Comparison of ENCODE assay signal across 2 cellular contexts in genomic region chr6:110826236-110827129, GRCh38.
TF ChIP-seq lines count a peak whose summit lies in the region.

No MANE protein-coding gene starts in this region.

TF ChIP-seq in GM12878, 131 proteins besides CTCF, POLR2A, EP300 and RAD21 (continued from another document):
- TF ChIP-seq NBN (IDR thresholded peaks at IDR 0.05) (no peak), CEBPB (IDR thresholded peaks at IDR 0.05; ENCODE audit: borderline replicate concordance in 1 of 2, low read depth in 2 of 2, low read length in 2 of 2) (no peak), WRNIP1 (IDR thresholded peaks at IDR 0.05; ENCODE audit: borderline replicate concordance, low read depth, low read length) (no peak), ZNF622 (IDR thresholded peaks at IDR 0.05) (no peak), NR2F1 (conservative IDR thresholded peaks at IDR 0.05) (no peak), SIN3A (IDR thresholded peaks at IDR 0.05; ENCODE audit: low read depth, low read length) (no peak), EGR1 (IDR thresholded peaks at IDR 0.05; ENCODE audit: borderline replicate concordance in 1 of 2, low read depth in 2 of 2, low read length in 2 of 2) (no peak), HDAC2 (IDR thresholded peaks at IDR 0.05) (no peak), ZSCAN29 (IDR thresholded peaks at IDR 0.05) (no peak), CBFB (IDR thresholded peaks at IDR 0.05; ENCODE audit: low read depth) (no peak)
- TF ChIP-seq, protein P1, sequence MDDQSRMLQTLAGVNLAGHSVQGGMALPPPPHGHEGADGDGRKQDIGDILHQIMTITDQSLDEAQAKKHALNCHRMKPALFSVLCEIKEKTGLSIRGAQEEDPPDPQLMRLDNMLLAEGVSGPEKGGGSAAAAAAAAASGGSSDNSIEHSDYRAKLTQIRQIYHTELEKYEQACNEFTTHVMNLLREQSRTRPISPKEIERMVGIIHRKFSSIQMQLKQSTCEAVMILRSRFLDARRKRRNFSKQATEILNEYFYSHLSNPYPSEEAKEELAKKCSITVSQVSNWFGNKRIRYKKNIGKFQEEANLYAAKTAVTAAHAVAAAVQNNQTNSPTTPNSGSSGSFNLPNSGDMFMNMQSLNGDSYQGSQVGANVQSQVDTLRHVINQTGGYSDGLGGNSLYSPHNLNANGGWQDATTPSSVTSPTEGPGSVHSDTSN (IDR thresholded peaks at IDR 0.05; ENCODE audit: insufficient replicate concordance, low read depth, low read length), result no peak
- TF ChIP-seq, protein P2, sequence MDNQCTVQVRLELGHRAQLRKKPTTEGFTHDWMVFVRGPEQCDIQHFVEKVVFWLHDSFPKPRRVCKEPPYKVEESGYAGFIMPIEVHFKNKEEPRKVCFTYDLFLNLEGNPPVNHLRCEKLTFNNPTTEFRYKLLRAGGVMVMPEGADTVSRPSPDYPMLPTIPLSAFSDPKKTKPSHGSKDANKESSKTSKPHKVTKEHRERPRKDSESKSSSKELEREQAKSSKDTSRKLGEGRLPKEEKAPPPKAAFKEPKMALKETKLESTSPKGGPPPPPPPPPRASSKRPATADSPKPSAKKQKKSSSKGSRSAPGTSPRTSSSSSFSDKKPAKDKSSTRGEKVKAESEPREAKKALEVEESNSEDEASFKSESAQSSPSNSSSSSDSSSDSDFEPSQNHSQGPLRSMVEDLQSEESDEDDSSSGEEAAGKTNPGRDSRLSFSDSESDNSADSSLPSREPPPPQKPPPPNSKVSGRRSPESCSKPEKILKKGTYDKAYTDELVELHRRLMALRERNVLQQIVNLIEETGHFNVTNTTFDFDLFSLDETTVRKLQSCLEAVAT (IDR thresholded peaks at IDR 0.05), result no peak
- TF ChIP-seq, protein P3, sequence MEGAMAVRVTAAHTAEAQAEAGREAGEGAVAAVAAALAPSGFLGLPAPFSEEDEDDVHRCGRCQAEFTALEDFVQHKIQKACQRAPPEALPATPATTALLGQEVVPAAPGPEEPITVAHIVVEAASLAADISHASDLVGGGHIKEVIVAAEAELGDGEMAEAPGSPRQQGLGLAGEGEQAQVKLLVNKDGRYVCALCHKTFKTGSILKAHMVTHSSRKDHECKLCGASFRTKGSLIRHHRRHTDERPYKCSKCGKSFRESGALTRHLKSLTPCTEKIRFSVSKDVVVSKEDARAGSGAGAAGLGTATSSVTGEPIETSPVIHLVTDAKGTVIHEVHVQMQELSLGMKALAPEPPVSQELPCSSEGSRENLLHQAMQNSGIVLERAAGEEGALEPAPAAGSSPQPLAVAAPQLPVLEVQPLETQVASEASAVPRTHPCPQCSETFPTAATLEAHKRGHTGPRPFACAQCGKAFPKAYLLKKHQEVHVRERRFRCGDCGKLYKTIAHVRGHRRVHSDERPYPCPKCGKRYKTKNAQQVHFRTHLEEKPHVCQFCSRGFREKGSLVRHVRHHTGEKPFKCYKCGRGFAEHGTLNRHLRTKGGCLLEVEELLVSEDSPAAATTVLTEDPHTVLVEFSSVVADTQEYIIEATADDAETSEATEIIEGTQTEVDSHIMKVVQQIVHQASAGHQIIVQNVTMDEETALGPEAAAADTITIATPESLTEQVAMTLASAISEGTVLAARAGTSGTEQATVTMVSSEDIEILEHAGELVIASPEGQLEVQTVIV (IDR thresholded peaks at IDR 0.05; ENCODE audit: borderline replicate concordance, partially characterized antibody), result no peak

TF ChIP-seq in liver, 16 proteins besides CTCF, POLR2A, EP300 and RAD21:
- TF ChIP-seq REST (IDR thresholded peaks at IDR 0.05) (no peak), TAF1 (conservative IDR thresholded peaks at IDR 0.05) (no peak), RXRA (IDR thresholded peaks at IDR 0.05) (peak; percentile 49 to 71), SP1 (IDR thresholded peaks at IDR 0.05) (peak; percentile 46), HNF4A (conservative IDR thresholded peaks at IDR 0.05) (no peak), YY1 (IDR thresholded peaks at IDR 0.05) (no peak), MAX (IDR thresholded peaks at IDR 0.05) (no peak), JUND (IDR thresholded peaks at IDR 0.05) (no peak), NR2F2 (IDR thresholded peaks at IDR 0.05) (no peak), EGR1 (IDR thresholded peaks at IDR 0.05; ENCODE audit: low read depth in 2 of 2) (no peak), FOXA2 (IDR thresholded peaks at IDR 0.05) (no peak), FOXA1 (IDR thresholded peaks at IDR 0.05) (no peak)
- TF ChIP-seq, protein P4, sequence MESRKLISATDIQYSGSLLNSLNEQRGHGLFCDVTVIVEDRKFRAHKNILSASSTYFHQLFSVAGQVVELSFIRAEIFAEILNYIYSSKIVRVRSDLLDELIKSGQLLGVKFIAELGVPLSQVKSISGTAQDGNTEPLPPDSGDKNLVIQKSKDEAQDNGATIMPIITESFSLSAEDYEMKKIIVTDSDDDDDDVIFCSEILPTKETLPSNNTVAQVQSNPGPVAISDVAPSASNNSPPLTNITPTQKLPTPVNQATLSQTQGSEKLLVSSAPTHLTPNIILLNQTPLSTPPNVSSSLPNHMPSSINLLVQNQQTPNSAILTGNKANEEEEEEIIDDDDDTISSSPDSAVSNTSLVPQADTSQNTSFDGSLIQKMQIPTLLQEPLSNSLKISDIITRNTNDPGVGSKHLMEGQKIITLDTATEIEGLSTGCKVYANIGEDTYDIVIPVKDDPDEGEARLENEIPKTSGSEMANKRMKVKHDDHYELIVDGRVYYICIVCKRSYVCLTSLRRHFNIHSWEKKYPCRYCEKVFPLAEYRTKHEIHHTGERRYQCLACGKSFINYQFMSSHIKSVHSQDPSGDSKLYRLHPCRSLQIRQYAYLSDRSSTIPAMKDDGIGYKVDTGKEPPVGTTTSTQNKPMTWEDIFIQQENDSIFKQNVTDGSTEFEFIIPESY (IDR thresholded peaks at IDR 0.05), result no peak
- TF ChIP-seq, protein P5, sequence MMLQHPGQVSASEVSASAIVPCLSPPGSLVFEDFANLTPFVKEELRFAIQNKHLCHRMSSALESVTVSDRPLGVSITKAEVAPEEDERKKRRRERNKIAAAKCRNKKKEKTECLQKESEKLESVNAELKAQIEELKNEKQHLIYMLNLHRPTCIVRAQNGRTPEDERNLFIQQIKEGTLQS (IDR thresholded peaks at IDR 0.05), result peak; percentile 28
